Comparison of ENCODE assay signal across 11 cellular contexts in genomic region chr1:206478746-206479145, GRCh38.
"Had no signal": no experiment of that assay in that cellular context is flagged by ENCODE, and none has a peak within 500 bp of the region (broad histone marks: within the 10 kb centered on the region; RNA-seq: fewer than 3 reads in every experiment).

No MANE protein-coding gene starts in this region.

- H3K9me3 Mint-ChIP-seq: activated B cell treated with CpG ODN at 0.5 μM for 24 hours; activated CD4-positive, alpha-beta memory T cell treated with anti-CD3 and anti-CD28 coated beads for 36 hours; activated naive CD4-positive, alpha-beta T cell treated with anti-CD3 and anti-CD28 coated beads for 36 hours; activated naive CD4-positive, alpha-beta T cell treated with anti-CD3 and anti-CD28 coated beads, Interleukin-2, amount 50 U/mL, for 72 hours; activated T-cell treated with anti-CD3 and anti-CD28 coated beads, Interleukin-2, amount 50 U/mL, for 4 hours; activated T-helper 1 cell treated with anti-CD3 and anti-CD28 coated beads, Interleukin-12 subunit alpha, Interleukin-12 subunit beta, Interleukin-2, Interleukin-4 antibody, amounts not matched to agents 30 ng/mL and 10 ng/mL and 1 ng/mL, durations not matched to agents 14 hours and 24 hours and 36 hours had no signal

- H3K9me3 ChIP-seq: MG63, Peyer's patch had no signal

- H3K27ac Mint-ChIP-seq: activated B cell treated with CpG ODN at 0.5 μM for 24 hours had no signal

- H3K27me3 ChIP-seq: brain microvascular endothelial cell, MG63, Peyer's patch had no signal

- H3K27me3 Mint-ChIP-seq: activated B cell treated with CpG ODN at 0.5 μM for 24 hours; activated CD4-positive, alpha-beta memory T cell treated with anti-CD3 and anti-CD28 coated beads for 36 hours had no signal

- H3K27ac ChIP-seq: brain microvascular endothelial cell, Peyer's patch had no signal

- DNase-seq: activated B cell treated with CpG ODN at 0.5 μM for 24 hours, KG1, NCI-H524 treated with DMSO at 0.1 percent for 48 hours had no signal

- H3K4me3 ChIP-seq: MG63, Peyer's patch had no signal

- H3K4me1 ChIP-seq: Peyer's patch had no signal

- H3K4me3 Mint-ChIP-seq: activated B cell treated with CpG ODN at 0.5 μM for 24 hours; activated CD4-positive, alpha-beta memory T cell treated with anti-CD3 and anti-CD28 coated beads for 36 hours; activated naive CD4-positive, alpha-beta T cell treated with anti-CD3 and anti-CD28 coated beads for 36 hours; activated T-cell treated with anti-CD3 and anti-CD28 coated beads, Interleukin-2, amount 50 U/mL, for 4 hours; activated T-helper 1 cell treated with anti-CD3 and anti-CD28 coated beads, Interleukin-12 subunit alpha, Interleukin-12 subunit beta, Interleukin-2, Interleukin-4 antibody, amounts not matched to agents 30 ng/mL and 10 ng/mL and 1 ng/mL, durations not matched to agents 14 hours and 24 hours and 36 hours had no signal
